In the genomic region with DNA sequence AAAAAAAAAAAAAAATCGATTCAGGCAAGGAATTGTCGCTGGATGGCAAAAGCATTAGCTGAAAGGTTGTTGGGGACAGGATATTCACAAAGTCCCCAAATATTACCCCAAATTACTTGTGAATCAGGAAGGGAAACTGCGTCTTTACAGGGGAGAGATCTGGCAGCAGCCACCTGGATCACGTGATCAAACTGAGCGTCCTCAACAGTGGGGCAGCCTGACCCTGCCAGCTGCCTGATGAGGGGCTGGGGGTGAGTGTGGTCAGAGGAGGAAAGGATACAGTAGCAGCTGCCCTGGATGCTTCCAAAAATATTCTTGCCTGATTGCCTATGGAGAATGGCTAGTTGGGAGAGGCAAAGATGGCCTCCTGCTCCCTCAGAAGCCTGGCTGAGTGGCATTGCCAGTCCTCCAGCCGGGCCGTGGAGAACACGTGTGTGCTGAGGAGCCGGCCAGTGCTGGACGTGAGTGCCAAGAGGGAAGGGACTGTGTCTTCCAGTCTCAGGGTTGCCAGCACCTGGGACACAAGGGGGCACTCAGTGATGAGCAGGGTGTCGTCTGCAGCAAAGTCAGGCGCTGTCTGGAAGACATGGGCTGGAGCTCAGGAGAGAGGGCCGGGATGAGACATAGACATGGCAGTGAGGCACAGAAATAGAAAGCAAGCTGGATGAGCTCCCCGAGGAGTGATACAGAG, we compare ENCODE assay signal across 21 cellular contexts. TPM values are rescaled to one million over a fixed set of nuclear protein-coding genes. Genes with fewer than 3 reads are reported as not detected.
DNase-seq lines count a peak whose midpoint lies in the region; ATAC-seq and TF ChIP-seq lines count a peak whose summit lies in the region.
"Had no signal": no experiment of that assay in that cellular context is flagged by ENCODE, and none has a peak within 500 bp of the region (broad histone marks: within the 10 kb centered on the region; RNA-seq: fewer than 3 reads in every experiment).

No MANE protein-coding gene starts in this region.

- H3K27ac Mint-ChIP-seq in H9 = peak overlapping the region in 1 of 3 experiments; percentile 46; a peak in 1 of 7 replicates
- H3K27ac Mint-ChIP-seq in activated T-helper 1 cell treated with anti-CD3 and anti-CD28 coated beads, Interleukin-12 subunit alpha, Interleukin-12 subunit beta, Interleukin-2, Interleukin-4 antibody, amounts not matched to agents 30 ng/mL and 10 ng/mL and 1 ng/mL, durations not matched to agents 14 hours and 24 hours and 36 hours = peak overlapping the region; percentile 72
- H3K27ac Mint-ChIP-seq: activated CD4-positive, alpha-beta T cell treated with anti-CD3 and anti-CD28 coated beads, Interleukin-2, amount 10 ng/mL, durations not matched to agents 7 days and 5 days; naive B cell had no signal

- H2AFZ ChIP-seq in H9 (ENCODE audit: low read length) (no peak overlapping the region), osteoblast (ENCODE audit: low read length) (no peak overlapping the region)

- H3K27ac ChIP-seq in BLaER1 treated with 17β-estradiol and CSF1 and Interleukin-3, amounts not matched to agents 10 nM and 100 nM = 0 out of 22 replicates have a peak overlapping the region, but pooled peaks of 1 of the 11 experiments have one; percentile 24
- H3K27ac ChIP-seq in H9 (ENCODE audit: insufficient read length, low read depth, low read length) (no peak overlapping the region), osteoblast (ENCODE audit: low read depth, low read length) (no peak overlapping the region)
- H3K27ac ChIP-seq: ovary, sigmoid colon had no signal

- peaks cover 4% of the 10 kb centered on the region for H3K23me2 ChIP-seq in H9 (ENCODE audit: insufficient read length, low read depth, low read length, poor library complexity, severe bottlenecking)

- H3K4me3 ChIP-seq in BLaER1 treated with 17β-estradiol and CSF1 and Interleukin-3, amounts not matched to agents 10 nM and 100 nM = no peak overlapping the region
- no peak overlapping the region for H3K4me3 ChIP-seq in osteoblast (ENCODE audit: insufficient read depth, low read length)
- H3K4me3 ChIP-seq: ovary, sigmoid colon had no signal

- H3K18ac ChIP-seq in H9 (ENCODE audit: insufficient read length, low read depth, low read length) = no peak overlapping the region

- H3K4me3 Mint-ChIP-seq in H9 = no peak overlapping the region
- H3K4me3 Mint-ChIP-seq in activated T-helper 1 cell treated with anti-CD3 and anti-CD28 coated beads, Interleukin-12 subunit alpha, Interleukin-12 subunit beta, Interleukin-2, Interleukin-4 antibody, amounts not matched to agents 30 ng/mL and 10 ng/mL and 1 ng/mL, durations not matched to agents 14 hours and 24 hours and 36 hours = peak overlapping the region; percentile 45
- H3K4me3 Mint-ChIP-seq: activated CD4-positive, alpha-beta T cell treated with anti-CD3 and anti-CD28 coated beads, Interleukin-2, amount 10 ng/mL, durations not matched to agents 7 days and 5 days had no signal

- H4K91ac ChIP-seq in H9 (ENCODE audit: insufficient read length, low read depth, low read length) = no peak overlapping the region

- H2BK15ac ChIP-seq in H9 (ENCODE audit: low read depth, low read length) = no peak overlapping the region

- H2BK5ac ChIP-seq in H9 (ENCODE audit: insufficient read length, low read length) = no peak overlapping the region

- H3K27me3 Mint-ChIP-seq in H9 (ENCODE audit: low read depth) = peaks cover 10% of the 10 kb centered on the region
- no peaks in the 10 kb centered on the region for H3K27me3 Mint-ChIP-seq in activated T-helper 1 cell treated with anti-CD3 and anti-CD28 coated beads, Interleukin-12 subunit alpha, Interleukin-12 subunit beta, Interleukin-2, Interleukin-4 antibody, amounts not matched to agents 30 ng/mL and 10 ng/mL and 1 ng/mL, durations not matched to agents 14 hours and 24 hours and 36 hours (ENCODE audit: insufficient read depth)
- H3K27me3 Mint-ChIP-seq: activated CD4-positive, alpha-beta T cell treated with anti-CD3 and anti-CD28 coated beads, Interleukin-2, amount 10 ng/mL, durations not matched to agents 7 days and 5 days; CD4-positive, alpha-beta memory T cell; naive B cell had no signal

- H3K56ac ChIP-seq in H9 (ENCODE audit: insufficient read length, low read depth, low read length) = no peak overlapping the region

- no peak overlapping the region for H2BK20ac ChIP-seq in H9 (ENCODE audit: low read depth, low read length, poor library complexity, severe bottlenecking)

- H2AK5ac ChIP-seq in H9 (ENCODE audit: insufficient read length, low read length) = no peak overlapping the region

- H3K4me1 ChIP-seq in BLaER1 treated with 17β-estradiol and CSF1 and Interleukin-3, amounts not matched to agents 10 nM and 100 nM = peaks cover 46 to 68% (median 58%) of the 10 kb centered on the region in 10 experiments
- no peaks in the 10 kb centered on the region; the same call in 1 of the 2 replicates for H3K4me1 ChIP-seq in H9 (ENCODE audit: insufficient read depth, low read length)
- H3K4me1 ChIP-seq in osteoblast (ENCODE audit: insufficient read depth, low read length) = no peaks in the 10 kb centered on the region

- H4K20me1 ChIP-seq in BLaER1 treated with 17β-estradiol and CSF1 and Interleukin-3, amounts not matched to agents 10 nM and 100 nM = peaks cover 0 to 35% (median 21%) of the 10 kb centered on the region in 11 experiments; a peak in 12 of 22 replicates
- H4K20me1 ChIP-seq in H9 (ENCODE audit: control insufficient read depth, insufficient read depth, insufficient read length) (no peaks in the 10 kb centered on the region), osteoblast (ENCODE audit: insufficient read depth, low read length) (no peaks in the 10 kb centered on the region)

- peaks cover 0 to 19% (median 9%) of the 10 kb centered on the region in 11 experiments; a peak in 11 of 22 replicates for H3K9me3 ChIP-seq in BLaER1 treated with 17β-estradiol and CSF1 and Interleukin-3, amounts not matched to agents 10 nM and 100 nM (replicated peaks in 1 of 11)
- H3K9me3 ChIP-seq in H9 (ENCODE audit: control insufficient read depth, low read depth, low read length) (peaks cover 37% of the 10 kb centered on the region), osteoblast (ENCODE audit: low read depth, low read length) (no peaks in the 10 kb centered on the region)
- H3K9me3 ChIP-seq: ovary, sigmoid colon had no signal

- peaks cover 6 to 15% of the 10 kb centered on the region in 2 experiments for H3K4me1 Mint-ChIP-seq in H9
- peaks cover 17% of the 10 kb centered on the region for H3K4me1 Mint-ChIP-seq in activated T-helper 1 cell treated with anti-CD3 and anti-CD28 coated beads, Interleukin-12 subunit alpha, Interleukin-12 subunit beta, Interleukin-2, Interleukin-4 antibody, amounts not matched to agents 30 ng/mL and 10 ng/mL and 1 ng/mL, durations not matched to agents 14 hours and 24 hours and 36 hours (ENCODE audit: low read depth)

- H3K14ac ChIP-seq in H9 (ENCODE audit: insufficient read depth, low read length) = no peak overlapping the region

- no peak overlapping the region for H3K4ac ChIP-seq in H9 (ENCODE audit: low read depth, low read length)

- peak; percentile 26 for DNase-seq in H9
- no peak for DNase-seq in activated T-helper 1 cell treated with anti-CD3 and anti-CD28 coated beads, Interleukin-12 subunit alpha, Interleukin-12 subunit beta, Interleukin-2, Interleukin-4 antibody, amounts not matched to agents 30 ng/mL and 10 ng/mL and 1 ng/mL, durations not matched to agents 14 hours and 24 hours and 36 hours (ENCODE audit: low spot score)
- peak; percentile 74 for DNase-seq in osteoblast (ENCODE audit: insufficient read length, low spot score, missing footprints)
- no peak for DNase-seq in amniotic stem cell (lab: John Stamatoyannopoulos, UW)
- DNase-seq in cerebellum (ENCODE audit: low spot score) = no peak
- DNase-seq: activated CD4-positive, alpha-beta T cell treated with anti-CD3 and anti-CD28 coated beads, Interleukin-2, amount 10 ng/mL, durations not matched to agents 7 days and 5 days; activated effector memory CD4-positive, alpha-beta T cell treated with Interleukin-2 at 50 U/mL for 16 hours; CD4-positive, alpha-beta memory T cell; dermis blood vessel endothelial cell; GDM1; left cardiac atrium; mesenchymal stem cell; naive B cell; NCI-H1694; ovary; PC-3; SHP77 treated with DMSO at 0.1 percent for 48 hours; sigmoid colon; T-cell had no signal

- H3K27me3 ChIP-seq in BLaER1 treated with 17β-estradiol and CSF1 and Interleukin-3, amounts not matched to agents 10 nM and 100 nM = peaks cover 42 to 74% (median 59%) of the 10 kb centered on the region in 11 experiments
- H3K27me3 ChIP-seq in H9 (ENCODE audit: insufficient read depth, low read length) = no peaks in the 10 kb centered on the region
- H3K27me3 ChIP-seq in osteoblast (ENCODE audit: insufficient read depth, low read length) = no peaks in the 10 kb centered on the region
- H3K27me3 ChIP-seq: ovary, sigmoid colon had no signal

- no peaks in the 10 kb centered on the region for H3K79me1 ChIP-seq in H9 (ENCODE audit: insufficient read depth, low read depth, low read length, poor library complexity, severe bottlenecking)

- no peak overlapping the region for H3K23ac ChIP-seq in H9 (ENCODE audit: insufficient read length, low read depth, low read length)

- H3K36me3 ChIP-seq in BLaER1 treated with 17β-estradiol and CSF1 and Interleukin-3, amounts not matched to agents 10 nM and 100 nM = peaks cover 0 to 20% (median 11%) of the 10 kb centered on the region in 11 experiments; a peak in 12 of 22 replicates
- peaks cover 9% of the 10 kb centered on the region for H3K36me3 ChIP-seq in osteoblast (ENCODE audit: insufficient read depth, low read length)
- H3K36me3 ChIP-seq: ovary had no signal

- H3T11ph ChIP-seq in H9 (ENCODE audit: low read length) = no peak overlapping the region

- H3K36me3 Mint-ChIP-seq in H9 (ENCODE audit: insufficient read depth in 1 of 3, low read depth in 3 of 3) = peaks cover 3 to 15% (median 10%) of the 10 kb centered on the region in 3 experiments; a peak in 6 of 7 replicates
- peaks cover 6% of the 10 kb centered on the region for H3K36me3 Mint-ChIP-seq in activated T-helper 1 cell treated with anti-CD3 and anti-CD28 coated beads, Interleukin-12 subunit alpha, Interleukin-12 subunit beta, Interleukin-2, Interleukin-4 antibody, amounts not matched to agents 30 ng/mL and 10 ng/mL and 1 ng/mL, durations not matched to agents 14 hours and 24 hours and 36 hours (ENCODE audit: low read depth)
- H3K36me3 Mint-ChIP-seq: naive B cell, T-cell had no signal

- no peak overlapping the region for H2BK12ac ChIP-seq in H9 (ENCODE audit: insufficient read length, low read depth, low read length)

- intact Hi-C loops in activated T-helper 1 cell treated with anti-CD3 and anti-CD28 coated beads, Interleukin-12 subunit alpha, Interleukin-12 subunit beta, Interleukin-2, Interleukin-4 antibody, amounts not matched to agents 30 ng/mL and 10 ng/mL and 1 ng/mL, durations not matched to agents 14 hours and 24 hours and 36 hours (cut with micrococcal nuclease) = no loop called here

- ATAC-seq in HG02973 (IDR thresholded peaks at IDR 0.05; ENCODE audit: unreplicated experiment) = no peak
- ATAC-seq: left cardiac atrium, PC-3, T-cell had no signal

- H4K5ac ChIP-seq in H9 (ENCODE audit: insufficient read length, low read depth, low read length) = no peak overlapping the region

- no peak overlapping the region for H4K8ac ChIP-seq in H9 (replicated peaks; ENCODE audit: insufficient read length, low read depth, low read length)

- H3K79me2 ChIP-seq in H9 (ENCODE audit: insufficient read depth, low read length) (no peaks in the 10 kb centered on the region), osteoblast (ENCODE audit: insufficient read depth, low read length) (peaks cover 7% of the 10 kb centered on the region)

- H2BK120ac ChIP-seq in H9 (ENCODE audit: low read depth, low read length, poor library complexity, severe bottlenecking) = no peak overlapping the region

- H3K4me2 ChIP-seq in BLaER1 treated with 17β-estradiol and CSF1 and Interleukin-3, amounts not matched to agents 10 nM and 100 nM = peak overlapping the region in 7 of 11 experiments; percentile 70 to 88 (median 80); a peak in 9 of 22 replicates
- no peak overlapping the region for H3K4me2 ChIP-seq in H9 (ENCODE audit: insufficient read depth, insufficient read length, low read length)
- H3K4me2 ChIP-seq in osteoblast (ENCODE audit: insufficient read depth, low read length) = no peak overlapping the region

- H3K9me3 Mint-ChIP-seq in H9 = peaks cover 67 to 79% of the 10 kb centered on the region in 2 experiments
- H3K9me3 Mint-ChIP-seq in activated T-helper 1 cell treated with anti-CD3 and anti-CD28 coated beads, Interleukin-12 subunit alpha, Interleukin-12 subunit beta, Interleukin-2, Interleukin-4 antibody, amounts not matched to agents 30 ng/mL and 10 ng/mL and 1 ng/mL, durations not matched to agents 14 hours and 24 hours and 36 hours = no peaks in the 10 kb centered on the region
- H3K9me3 Mint-ChIP-seq: activated CD4-positive, alpha-beta T cell treated with anti-CD3 and anti-CD28 coated beads, Interleukin-2, amount 10 ng/mL, durations not matched to agents 7 days and 5 days; CD4-positive, alpha-beta memory T cell; T-cell had no signal

- no CpG with 5 or more reads among the region's 14 CpGs for WGBS in H9 (ENCODE audit: extremely low coverage, insufficient read length, low lambda C conversion rate)

- H3K9ac ChIP-seq in BLaER1 treated with 17β-estradiol and CSF1 and Interleukin-3, amounts not matched to agents 10 nM and 100 nM = peak overlapping the region in 2 of 11 experiments; percentile 8 to 30; a peak in 1 of 22 replicates
- H3K9ac ChIP-seq in H9 (ENCODE audit: extremely low read depth, insufficient read length, low read length) = no peak overlapping the region

- TF ChIP-seq CTCF in H9 (conservative IDR thresholded peaks at IDR 0.05) (no peak), osteoblast (IDR thresholded peaks at IDR 0.05; ENCODE audit: extremely low read depth, low read depth, low read length) (no peak)

RNA-seq across cellular contexts. Expression of a gene that starts 3.0 kb away (rescaled TPM):
- total RNA-seq in H9 (2021) (32.1 and 32.5 TPM in 2 replicates), osteoblast (16.5 and 21.7 TPM in 2 replicates), cerebellum (6.4 TPM)
- total RNA-seq in activated T-helper 1 cell treated with anti-CD3 and anti-CD28 coated beads, Interleukin-12 subunit alpha, Interleukin-12 subunit beta, Interleukin-2, Interleukin-4 antibody, amounts not matched to agents 30 ng/mL and 10 ng/mL and 1 ng/mL, durations not matched to agents 14 hours and 24 hours and 36 hours = 60.3 and 63.2 TPM in 2 replicates

RNA-seq across cellular contexts. Expression of a gene that starts 4.4 kb away (rescaled TPM):
- total RNA-seq in H9 (2021) (30.9 and 35.4 TPM in 2 replicates), osteoblast (30.4 and 31.5 TPM in 2 replicates), cerebellum (15.6 TPM)
- 59.2 and 63.5 TPM in 2 replicates for total RNA-seq in activated T-helper 1 cell treated with anti-CD3 and anti-CD28 coated beads, Interleukin-12 subunit alpha, Interleukin-12 subunit beta, Interleukin-2, Interleukin-4 antibody, amounts not matched to agents 30 ng/mL and 10 ng/mL and 1 ng/mL, durations not matched to agents 14 hours and 24 hours and 36 hours

RNA-seq across cellular contexts. Expression of a gene that starts 8.4 kb away (rescaled TPM):
- total RNA-seq in H9 (2021) = 8.8 and 9.4 TPM in 2 replicates
- total RNA-seq in activated T-helper 1 cell treated with anti-CD3 and anti-CD28 coated beads, Interleukin-12 subunit alpha, Interleukin-12 subunit beta, Interleukin-2, Interleukin-4 antibody, amounts not matched to agents 30 ng/mL and 10 ng/mL and 1 ng/mL, durations not matched to agents 14 hours and 24 hours and 36 hours = 19.9 and 23.1 TPM in 2 replicates
- total RNA-seq in osteoblast = 34.5 and 36.2 TPM in 2 replicates
- total RNA-seq in cerebellum = 2.8 TPM

RNA-seq across cellular contexts. Expression of a gene that starts 24.0 kb away (rescaled TPM):
- total RNA-seq in H9 (2021) (36.3 and 45.5 TPM in 2 replicates), osteoblast (15.9 and 18.8 TPM in 2 replicates), cerebellum (28.2 TPM)
- 45.4 and 61.1 TPM in 2 replicates for total RNA-seq in activated T-helper 1 cell treated with anti-CD3 and anti-CD28 coated beads, Interleukin-12 subunit alpha, Interleukin-12 subunit beta, Interleukin-2, Interleukin-4 antibody, amounts not matched to agents 30 ng/mL and 10 ng/mL and 1 ng/mL, durations not matched to agents 14 hours and 24 hours and 36 hours

RNA-seq across cellular contexts. Expression of a gene that starts 34.0 kb away (rescaled TPM):
- total RNA-seq in H9 (2021) = 21.0 and 22.8 TPM in 2 replicates
- 35.9 and 40.1 TPM in 2 replicates for total RNA-seq in activated T-helper 1 cell treated with anti-CD3 and anti-CD28 coated beads, Interleukin-12 subunit alpha, Interleukin-12 subunit beta, Interleukin-2, Interleukin-4 antibody, amounts not matched to agents 30 ng/mL and 10 ng/mL and 1 ng/mL, durations not matched to agents 14 hours and 24 hours and 36 hours
- total RNA-seq in osteoblast = 20.6 and 21.4 TPM in 2 replicates
- total RNA-seq in cerebellum = 9.3 TPM

Comparison
In these comparisons a context has a peak if more than half of its experiments do, and no peak if none do; other contexts are left out.
1. H3K4me2 ChIP-seq: peak in BLaER1 treated with 17β-estradiol and CSF1 and Interleukin-3, amounts not matched to agents 10 nM and 100 nM (7 of 11); none in H9 (single experiment) and osteoblast (single experiment).
2. DNase-seq: peak in H9 (single experiment) and osteoblast (single experiment); none in activated T-helper 1 cell treated with anti-CD3 and anti-CD28 coated beads, Interleukin-12 subunit alpha, Interleukin-12 subunit beta, Interleukin-2, Interleukin-4 antibody, amounts not matched to agents 30 ng/mL and 10 ng/mL and 1 ng/mL, durations not matched to agents 14 hours and 24 hours and 36 hours (single experiment), amniotic stem cell (single experiment) and cerebellum (single experiment).